ENCODE assay signal across 15 cellular contexts in genomic region chr2:172403881-172404470, GRCh38. TPM values are rescaled to one million over a fixed set of nuclear protein-coding genes. Genes with fewer than 3 reads are reported as not detected.
DNase-seq lines count a peak whose midpoint lies in the region; ATAC-seq, FAIRE-seq and TF ChIP-seq lines count a peak whose summit lies in the region.
"Had no signal": no experiment of that assay in that cellular context is flagged by ENCODE, and none has a peak within 500 bp of the region (broad histone marks: within the 10 kb centered on the region; RNA-seq: fewer than 3 reads in every experiment).

No MANE protein-coding gene starts in this region.

- 67 to 73% methylated on average over 5 of the region's 5 CpGs for WGBS in upper lobe of left lung, 2 donors

- TF ChIP-seq POLR2A in upper lobe of left lung (IDR thresholded peaks at IDR 0.05), result no peak

- intact Hi-C loops in left ventricle myocardium superior (cut with micrococcal nuclease), result no loop called here
- intact Hi-C loops in left cardiac atrium (cut with DNase I), result no loop called here
- intact Hi-C loops in kidney (cut with DNase I), result no loop called here

- H3K9me3 ChIP-seq in kidney (ENCODE audit: control insufficient read depth in 1 of 2, low read length in 2 of 2), result no peaks in the 10 kb centered on the region
- H3K9me3 ChIP-seq in upper lobe of left lung, result no peaks in the 10 kb centered on the region
- H3K9me3 ChIP-seq: Caco-2 had no signal

- no peak overlapping the region for H3K9ac ChIP-seq in kidney (ENCODE audit: low read length in 2 of 2)

- H3K4me3 ChIP-seq in kidney (ENCODE audit: low read length in 2 of 2) (no peak overlapping the region), upper lobe of left lung (no peak overlapping the region)

- in situ Hi-C loops in SK-MEL-5 (cut with HindIII; ENCODE audit: low pct_unique_long_range_greater_than_20kb, low sequenced_read_pairs), result no loop called here

- DNase-seq in left ventricle myocardium superior, result no peak
- no peak for DNase-seq in left cardiac atrium
- DNase-seq in SK-MEL-5 (ENCODE audit: low read depth, low spot score), result peak; percentile 31
- DNase-seq in kidney, result no peak
- DNase-seq in upper lobe of left lung, result no peak
- DNase-seq in stimulated activated naive CD8-positive, alpha-beta T cell treated with anti-CD3 and anti-CD28 coated beads, Interleukin-15, Interleukin-2, amounts not matched to agents 100 U/mL and 50 U/mL, for 24 hours, result no peak
- no peak for DNase-seq in retina
- no peak for DNase-seq in central memory CD4-positive, alpha-beta T cell
- DNase-seq: AML-193, Caco-2, NCI-H146, NCI-H524 treated with DMSO at 0.1 percent for 48 hours, SHP77 treated with DMSO at 0.1 percent for 48 hours had no signal

- TF ChIP-seq CTCF in kidney (IDR thresholded peaks at IDR 0.05; ENCODE audit: borderline replicate concordance, extremely low read depth, insufficient read depth), result no peak
- TF ChIP-seq CTCF in upper lobe of left lung (IDR thresholded peaks at IDR 0.05), result no peak

- no peak for TF ChIP-seq EP300 in upper lobe of left lung (IDR thresholded peaks at IDR 0.05)

- peaks cover 19 to 23% of the 10 kb centered on the region in 2 donors for H3K4me1 ChIP-seq in kidney (ENCODE audit: control insufficient read depth in 1 of 2, insufficient read depth in 1 of 2, low read depth in 1 of 2, low read length in 2 of 2)
- peaks cover 0 to 22% (median 4%) of the 10 kb centered on the region in 4 donors for H3K4me1 ChIP-seq in upper lobe of left lung
- H3K4me1 ChIP-seq: Caco-2 had no signal

- H3K27ac ChIP-seq in kidney (ENCODE audit: low read depth in 2 of 2, low read length in 2 of 2) (peak overlapping the region in 1 of 2 donors; percentile 61), upper lobe of left lung (peak overlapping the region in 3 of 4 donors; percentile 44 to 72 (median 60))

- no peaks in the 10 kb centered on the region for H3K27me3 ChIP-seq in upper lobe of left lung

- FAIRE-seq in kidney (lab: Jason Lieb, UNC), result peak; percentile 35
- FAIRE-seq: GM18507, HTR-8/SVneo had no signal

- H3K36me3 ChIP-seq in kidney (ENCODE audit: control insufficient read depth in 1 of 2, insufficient read depth in 2 of 2, low read length in 2 of 2) (no peaks in the 10 kb centered on the region), upper lobe of left lung (no peaks in the 10 kb centered on the region)

- ATAC-seq in left ventricle myocardium superior, result peak; percentile 40
- no peak for ATAC-seq in left cardiac atrium
- ATAC-seq in upper lobe of left lung (ENCODE audit: low FRiP score in 2 of 2), result no peak
- no peak for ATAC-seq in stimulated activated naive CD8-positive, alpha-beta T cell treated with anti-CD3 and anti-CD28 coated beads, Interleukin-15, Interleukin-2, amounts not matched to agents 100 U/mL and 50 U/mL, for 24 hours

RNA-seq across cellular contexts. Expression of gene ITGA6, which starts 23.4 kb away (rescaled TPM):
- 54.8 TPM for total RNA-seq in left ventricle myocardium superior
- 10 to 100 TPM; 47.0 to 53.3 TPM for total RNA-seq in left cardiac atrium
- 61.5 and 65.3 TPM in 2 replicates for total RNA-seq in SK-MEL-5 (2014; rRNA removed; shearing (Covaris generic))
- polyA plus RNA-seq in SK-MEL-5 (2015; cell fraction: cytosol; rRNA removed), result 61.0 and 77.1 TPM in 2 replicates
- polyA plus RNA-seq in SK-MEL-5 (2015; cell fraction: nucleus; rRNA removed), result 67.0 and 101 TPM in 2 replicates
- total RNA-seq in kidney, result 89.1 TPM
- polyA plus RNA-seq in kidney (ENCODE audit: insufficient read depth, low read depth, low replicate concordance), result 32.8 TPM
- 10 to 100 TPM; 38.1 to 99.7 (median 57.9) TPM for total RNA-seq in upper lobe of left lung
